ENCODE assay signal across 16 cellular contexts in the genomic region with DNA sequence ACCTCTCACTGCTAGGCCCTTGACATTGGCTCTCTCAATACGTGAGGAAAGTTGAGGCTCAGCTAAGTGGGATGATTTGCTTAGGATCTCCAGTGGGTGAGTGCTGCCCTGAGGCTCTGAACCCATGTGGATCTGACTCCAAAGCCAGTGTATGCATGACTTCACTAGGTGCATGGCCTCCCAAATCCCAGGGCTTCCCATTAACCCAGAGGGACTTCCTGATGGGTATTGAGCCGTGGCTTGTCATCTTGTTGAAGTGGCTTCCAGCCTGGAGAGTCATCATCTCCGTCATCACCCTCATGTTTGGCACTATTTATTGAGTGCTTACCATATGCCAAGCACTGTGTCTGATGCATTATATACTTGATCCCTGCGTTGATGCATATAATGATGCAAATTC. TPM values are rescaled to one million over a fixed set of nuclear protein-coding genes. Genes with fewer than 3 reads are reported as not detected.
A peak's percentile ranks its signal among the peaks of the same experiment; 100 is the strongest.
DNase-seq lines count a peak whose midpoint lies in the region; ATAC-seq and TF ChIP-seq lines count a peak whose summit lies in the region.
"Had no signal": no experiment of that assay in that cellular context is flagged by ENCODE, and none has a peak within 500 bp of the region (broad histone marks: within the 10 kb centered on the region; RNA-seq: fewer than 3 reads in every experiment).

No MANE protein-coding gene starts in this region.

- peaks cover 8% of the 10 kb centered on the region for H3K9me3 Mint-ChIP-seq in MCF 10A (ENCODE audit: unreplicated experiment)
- H3K9me3 Mint-ChIP-seq in activated naive CD8-positive, alpha-beta T cell treated with anti-CD3 and anti-CD28 coated beads, Interleukin-2, amount 50 U/mL, for 24 hours = peaks cover 17% of the 10 kb centered on the region

- H3K4me3 ChIP-seq in breast epithelium (no peak overlapping the region), PC-3 (ENCODE audit: low read length) (no peak overlapping the region)
- H3K4me3 ChIP-seq: prostate gland, SJCRH30 had no signal

- no peaks in the 10 kb centered on the region for H4K20me1 ChIP-seq in PC-3 (ENCODE audit: low read length)

- H3K4me2 ChIP-seq in PC-3 (ENCODE audit: low read length) = peak overlapping the region; percentile 12; the same call in 1 of the 2 replicates
- H3K4me2 ChIP-seq: KMS-11 had no signal

- no peaks in the 10 kb centered on the region for H3K27me3 Mint-ChIP-seq in MCF 10A (ENCODE audit: insufficient read depth, unreplicated experiment)
- peaks cover 7% of the 10 kb centered on the region for H3K27me3 Mint-ChIP-seq in activated naive CD8-positive, alpha-beta T cell treated with anti-CD3 and anti-CD28 coated beads, Interleukin-2, amount 50 U/mL, for 24 hours

- H3K79me2 ChIP-seq in PC-3 (ENCODE audit: low read length) = no peaks in the 10 kb centered on the region

- H2AFZ ChIP-seq in PC-3 (ENCODE audit: low read length) = no peak overlapping the region

- intact Hi-C loops in MCF 10A (cut with micrococcal nuclease) = no loop called here
- intact Hi-C loops in breast epithelium (cut with DNase I; ENCODE audit: low total_unique reads) = no loop called here
- intact Hi-C loops in PC-3 (cut with micrococcal nuclease) = loop anchor here (2.0 to 5.0 kb wide), 2 partner anchors 14 to 37 kb away; a partner anchor contains a TSS

- H3K4me3 Mint-ChIP-seq in MCF 10A (ENCODE audit: unreplicated experiment) = peak overlapping the region; percentile 2
- peak overlapping the region; percentile 61 for H3K4me3 Mint-ChIP-seq in activated naive CD8-positive, alpha-beta T cell treated with anti-CD3 and anti-CD28 coated beads, Interleukin-2, amount 50 U/mL, for 24 hours
- H3K4me3 Mint-ChIP-seq: nephron progenitor cell had no signal

- TF ChIP-seq POLR2A in breast epithelium (IDR thresholded peaks at IDR 0.05) = no peak

- H3K9me2 ChIP-seq in PC-3 (replicated peaks; ENCODE audit: low read length) = no peaks in the 10 kb centered on the region

- H3K4me1 ChIP-seq in breast epithelium (no peaks in the 10 kb centered on the region), PC-3 (ENCODE audit: insufficient read depth, low read length) (peaks cover 50% of the 10 kb centered on the region)
- H3K4me1 ChIP-seq: prostate gland, SJCRH30 had no signal

- BruUV-seq in MCF 10A (replicated peaks; lab: Mats Ljungman, UMichigan) (no TSS peak), PC-3 (replicated peaks; lab: Mats Ljungman, UMichigan) (TSS peak; percentile 96)

- H3K27me3 ChIP-seq in breast epithelium = no peaks in the 10 kb centered on the region
- no peaks in the 10 kb centered on the region for H3K27me3 ChIP-seq in PC-3 (ENCODE audit: low read length)

- peaks cover 0 to 6% of the 10 kb centered on the region in 2 donors for H3K9me3 ChIP-seq in breast epithelium
- no peaks in the 10 kb centered on the region for H3K9me3 ChIP-seq in PC-3 (ENCODE audit: low read length)
- H3K9me3 ChIP-seq: prostate gland, SJCRH30 had no signal

- DNase-seq in MCF 10A (ENCODE audit: unreplicated experiment) (peak; percentile 27), breast epithelium (ENCODE audit: low spot score in 2 of 2) (no peak), PC-3 (peak; percentile 62), hypothalamus (lab: John Stamatoyannopoulos, UW) (no peak), HuH-7.5 (ENCODE audit: low spot score) (no peak), cerebellar cortex (ENCODE audit: low spot score) (no peak)
- DNase-seq in activated naive CD8-positive, alpha-beta T cell treated with anti-CD3 and anti-CD28 coated beads, Interleukin-2, amount 50 U/mL, for 24 hours = no peak
- no peak for DNase-seq in activated effector memory CD4-positive, alpha-beta T cell treated with Interleukin-2 at 50 U/mL for 16 hours
- DNase-seq: caudate nucleus, NCI-H1417 treated with DMSO at 0.1 percent for 48 hours, NCI-H2227 treated with DMSO at 0.1 percent for 48 hours, nephron progenitor cell, SJCRH30 had no signal

- H3K27ac ChIP-seq in breast epithelium (no peak overlapping the region), PC-3 (ENCODE audit: low read length) (peak overlapping the region; percentile 97)
- H3K27ac ChIP-seq: KMS-11, prostate gland, SJCRH30 had no signal

- H3K36me3 ChIP-seq in breast epithelium (no peaks in the 10 kb centered on the region), PC-3 (ENCODE audit: low read depth, low read length) (no peaks in the 10 kb centered on the region)
- H3K36me3 ChIP-seq: prostate gland, SJCRH30 had no signal

- peak overlapping the region; percentile 82 for H3K27ac Mint-ChIP-seq in MCF 10A (ENCODE audit: low read depth, unreplicated experiment)
- H3K27ac Mint-ChIP-seq in activated naive CD8-positive, alpha-beta T cell treated with anti-CD3 and anti-CD28 coated beads, Interleukin-2, amount 50 U/mL, for 24 hours = peak overlapping the region; percentile 93
- H3K27ac Mint-ChIP-seq: nephron progenitor cell had no signal

- TF ChIP-seq CTCF in MCF 10A (IDR thresholded peaks at IDR 0.05; ENCODE audit: unreplicated experiment) (no peak), breast epithelium (IDR thresholded peaks at IDR 0.05) (no peak), PC-3 (conservative IDR thresholded peaks at IDR 0.05; ENCODE audit: low read depth, low read length) (no peak)

- peak; percentile 10 for ATAC-seq in PC-3
- ATAC-seq in activated naive CD8-positive, alpha-beta T cell treated with anti-CD3 and anti-CD28 coated beads, Interleukin-2, amount 50 U/mL, for 24 hours = peak; percentile 1

- H3K36me3 Mint-ChIP-seq in MCF 10A (ENCODE audit: insufficient read depth, unreplicated experiment) = no peaks in the 10 kb centered on the region
- H3K36me3 Mint-ChIP-seq in activated naive CD8-positive, alpha-beta T cell treated with anti-CD3 and anti-CD28 coated beads, Interleukin-2, amount 50 U/mL, for 24 hours (ENCODE audit: low read depth) = peaks cover 14% of the 10 kb centered on the region

- CTCF ChIA-PET in MCF 10A (lab: Yijun Ruan, JAX) = interaction anchor here (0.6 to 1.1 kb wide), 3 partner anchors 38 to 206 kb away, joined by 3 read pairs; no protein-coding TSS in a partner anchor
- CTCF ChIA-PET in PC-3 (lab: Charles Lee) = interaction anchor here (0.5 kb wide), 1 partner anchor 28 kb away, joined by 4 read pairs; no protein-coding TSS in a partner anchor

- H3F3A ChIP-seq in PC-3 (ENCODE audit: low read length, unreplicated experiment) = no peaks in the 10 kb centered on the region

- peaks cover 36% of the 10 kb centered on the region for H3K4me1 Mint-ChIP-seq in MCF 10A (ENCODE audit: insufficient read depth, unreplicated experiment)
- H3K4me1 Mint-ChIP-seq in activated naive CD8-positive, alpha-beta T cell treated with anti-CD3 and anti-CD28 coated beads, Interleukin-2, amount 50 U/mL, for 24 hours = peaks cover 64% of the 10 kb centered on the region

- H3K9ac ChIP-seq in PC-3 (ENCODE audit: low read length) = peak overlapping the region; percentile 76
- H3K9ac ChIP-seq: KMS-11 had no signal

- POLR2A ChIA-PET in MCF 10A (lab: Yijun Ruan, JAX) (interaction anchor here (0.7 kb wide), 1 partner anchor 14 kb away, joined by 3 read pairs; no protein-coding TSS in a partner anchor), PC-3 (lab: Charles Lee; ENCODE audit: unreplicated experiment) (interaction anchor here (1.0 kb wide), 1 partner anchor 14 kb away, joined by 10 read pairs; no protein-coding TSS in a partner anchor)

RNA-seq across cellular contexts. Expression of a gene that starts 37.3 kb away (rescaled TPM):
- total RNA-seq in MCF 10A (2022) = not detected in 2 replicates
- not detected for total RNA-seq in breast epithelium
- total RNA-seq in PC-3 (2014; rRNA removed) = 2.4 TPM in 1 of 2 replicates, not detected in the other
- total RNA-seq: frontal cortex, prostate gland, SJCRH30 had no signal

Comparison
In these comparisons a context has a peak if more than half of its experiments do, and no peak if none do; other contexts are left out.
1. DNase-seq: peak in MCF 10A (single experiment) and PC-3 (single experiment); none in breast epithelium (0 of 2), activated naive CD8-positive, alpha-beta T cell treated with anti-CD3 and anti-CD28 coated beads, Interleukin-2, amount 50 U/mL, for 24 hours (single experiment), activated effector memory CD4-positive, alpha-beta T cell treated with Interleukin-2 at 50 U/mL for 16 hours (single experiment), hypothalamus (0 of 51), HuH-7.5 (single experiment) and cerebellar cortex (single experiment).